1 cellular context compared by ENCODE assay signal in the genomic region with DNA sequence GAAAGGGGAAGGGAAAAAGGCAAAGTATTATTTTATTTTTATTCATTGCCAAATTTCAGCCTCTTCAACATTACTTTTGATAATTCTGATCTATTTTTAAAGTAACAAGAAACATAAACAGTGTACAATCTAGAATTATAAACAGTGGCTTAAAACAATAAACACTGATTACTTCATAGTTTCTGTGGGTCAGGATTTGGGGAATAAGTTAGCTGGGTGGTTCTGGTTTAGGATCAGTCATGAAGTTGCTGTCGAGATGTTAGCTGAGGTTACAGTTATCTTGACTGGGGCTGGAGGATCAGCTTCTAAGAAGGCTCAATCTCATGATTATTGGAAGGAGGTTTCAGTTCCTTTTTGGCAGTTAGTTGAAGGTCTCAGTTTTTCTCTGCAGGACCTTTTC.
TF ChIP-seq lines count a peak whose summit lies in the region.

No MANE protein-coding gene starts in this region.

TF ChIP-seq in IMR-90, 13 proteins besides CTCF, POLR2A, EP300 and RAD21 (continued from another document):
- TF ChIP-seq RCOR1 (IDR thresholded peaks at IDR 0.05; ENCODE audit: insufficient replicate concordance, low read length) = no peak
- TF ChIP-seq BHLHE40 (IDR thresholded peaks at IDR 0.05; ENCODE audit: low read depth, low read length) = no peak
- no peak for TF ChIP-seq CEBPB (IDR thresholded peaks at IDR 0.05; ENCODE audit: low read depth, low read length)
- TF ChIP-seq SMC3 (IDR thresholded peaks at IDR 0.05; ENCODE audit: low read depth, low read length) = no peak
- no peak for TF ChIP-seq NFE2L2 (IDR thresholded peaks at IDR 0.05; ENCODE audit: low read depth, low read length)
- no peak for TF ChIP-seq MAFK (IDR thresholded peaks at IDR 0.05; ENCODE audit: low read depth, low read length)
- TF ChIP-seq MXI1 (IDR thresholded peaks at IDR 0.05; ENCODE audit: borderline replicate concordance, low read depth, low read length) = no peak
- TF ChIP-seq RFX5 (IDR thresholded peaks at IDR 0.05; ENCODE audit: low read depth, low read length) = no peak
